In the genomic region with DNA sequence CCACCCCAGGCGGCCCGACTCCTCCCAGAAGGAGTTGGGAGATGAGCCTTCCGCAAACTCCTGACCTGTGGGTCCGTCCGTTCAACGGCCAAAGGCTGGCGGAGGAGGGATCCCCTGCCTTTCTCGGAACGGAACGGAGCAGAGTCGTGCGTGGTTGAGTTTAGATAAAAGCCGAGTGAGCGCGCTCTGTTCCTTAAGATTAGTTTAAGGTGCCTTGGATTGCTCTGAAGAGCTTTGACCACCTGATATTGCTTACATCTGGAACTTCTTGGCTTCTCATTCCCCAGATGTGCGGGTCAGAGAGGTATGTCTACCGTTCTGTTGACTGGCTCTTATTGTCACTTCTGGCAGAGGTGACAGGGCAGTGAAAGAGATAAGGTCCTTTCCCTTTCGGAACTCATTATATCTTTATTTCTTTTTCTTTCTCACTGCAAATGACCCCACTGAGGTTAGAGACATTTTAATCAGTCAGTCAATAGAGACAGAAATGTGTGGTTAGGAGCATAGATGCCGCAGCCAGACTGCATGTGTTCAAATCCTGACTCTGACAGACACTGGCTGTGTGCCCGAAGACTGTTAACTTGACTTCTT, we compare ENCODE assay signal across 8 cellular contexts. TPM values are rescaled to one million over a fixed set of nuclear protein-coding genes. Genes with fewer than 3 reads are reported as not detected.
A peak's percentile ranks its signal among the peaks of the same experiment; 100 is the strongest.
DNase-seq lines count a peak whose midpoint lies in the region; ATAC-seq, FAIRE-seq and TF ChIP-seq lines count a peak whose summit lies in the region.

A gene with protein sequence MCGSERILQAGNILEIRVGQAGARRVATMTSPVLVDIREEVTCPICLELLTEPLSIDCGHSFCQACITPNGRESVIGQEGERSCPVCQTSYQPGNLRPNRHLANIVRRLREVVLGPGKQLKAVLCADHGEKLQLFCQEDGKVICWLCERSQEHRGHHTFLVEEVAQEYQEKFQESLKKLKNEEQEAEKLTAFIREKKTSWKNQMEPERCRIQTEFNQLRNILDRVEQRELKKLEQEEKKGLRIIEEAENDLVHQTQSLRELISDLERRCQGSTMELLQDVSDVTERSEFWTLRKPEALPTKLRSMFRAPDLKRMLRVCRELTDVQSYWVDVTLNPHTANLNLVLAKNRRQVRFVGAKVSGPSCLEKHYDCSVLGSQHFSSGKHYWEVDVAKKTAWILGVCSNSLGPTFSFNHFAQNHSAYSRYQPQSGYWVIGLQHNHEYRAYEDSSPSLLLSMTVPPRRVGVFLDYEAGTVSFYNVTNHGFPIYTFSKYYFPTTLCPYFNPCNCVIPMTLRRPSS (plus strand): TSS at position 27 of the 591 bp plus-strand sequence. CDS start 261 bp downstream, at position 288.

- under 1% methylated on average over 20 of the region's 20 CpGs for WGBS in K562 (ENCODE audit: insufficient coverage, low coverage, missing lambda C conversion rate)
- WGBS in small intestine, 3 donors, result 7% methylated on average over 20 of the region's 20 CpGs

- H3K9ac ChIP-seq in HUES6 (ENCODE audit: low read length), result peak within 1 kb of the TSS; percentile 63
- peak within 1 kb of the TSS; percentile 35 to 74; a peak in 3 of 4 replicates for H3K9ac ChIP-seq in K562 (ENCODE audit: insufficient read depth in 1 of 2, low read depth in 2 of 2, low read length in 2 of 2)

- no peaks in the 10 kb centered on the region for H4K20me1 ChIP-seq in K562 (replicated peaks; ENCODE audit: control insufficient read depth, insufficient read depth, low read length)

- peaks cover 7% of the 10 kb centered on the region; the same call in 2 of the 3 replicates for H3K79me2 ChIP-seq in K562 (ENCODE audit: control insufficient read depth, insufficient read depth, low read length)

- H3K4me1 Mint-ChIP-seq in immature natural killer cell, result peaks cover 6 to 11% of the 10 kb centered on the region in 2 donors

- no peak for TF ChIP-seq POLR2A in K562 (conservative IDR thresholded peaks at IDR 0.05)

- H3K4me3 ChIP-seq in AG10803 (ENCODE audit: low read length), result peak within 1 kb of the TSS; percentile 61
- H3K4me3 ChIP-seq in HUES6 (ENCODE audit: low read depth, low read length), result peak within 1 kb of the TSS; percentile 75
- H3K4me3 ChIP-seq in K562, result peak within 1 kb of the TSS; percentile 36
- H3K4me3 ChIP-seq in small intestine (ENCODE audit: low read depth in 1 of 2, low read length in 2 of 2), result peak within 1 kb of the TSS in 1 of 2 donors; percentile 35

- DNase-seq in AG10803 (ENCODE audit: low read depth), result peak; percentile 50
- DNase-seq in K562 (ENCODE audit: extremely low read depth in 1 of 4, low spot score in 3 of 4), result peak; percentile 65 to 96 (median 76)
- peak in 1 of 3 donors; percentile 8 for DNase-seq in immature natural killer cell
- peak; percentile 61 for DNase-seq in small intestine
- no peak for DNase-seq in NCI-H187 treated with DMSO at 0.1 percent for 48 hours (lab: John Stamatoyannopoulos, UW)

- no peaks in the 10 kb centered on the region for H3K36me3 Mint-ChIP-seq in immature natural killer cell

- peak within 1 kb of the TSS; percentile 74 for H3K4me2 ChIP-seq in K562 (ENCODE audit: insufficient read depth, low read length)

- peak within 1 kb of the TSS; percentile 75 for H2AFZ ChIP-seq in K562 (ENCODE audit: low read depth, low read length)

- H3K4me3 Mint-ChIP-seq in immature natural killer cell, result peak within 1 kb of the TSS; percentile 75 to 95 (median 87)

- FAIRE-seq in K562 (lab: Jason Lieb, UNC), result peak; percentile 92
- FAIRE-seq in small intestine (lab: Jason Lieb, UNC), result no peak

- H3K27me3 Mint-ChIP-seq in immature natural killer cell (ENCODE audit: low read depth in 3 of 3), result peaks cover 0 to 8% (median 3%) of the 10 kb centered on the region in 3 donors

- no peak for TF ChIP-seq RAD21 in K562 (CRISPR knock-in tag; conservative IDR thresholded peaks at IDR 0.05 in 1 of 2, IDR thresholded peaks at IDR 0.05 in 1 of 2)

- no peaks in the 10 kb centered on the region for H3K9me3 Mint-ChIP-seq in immature natural killer cell

- H3K4me1 ChIP-seq in HUES6 (ENCODE audit: control insufficient read depth, insufficient read depth, low read length), result peaks cover 25% of the 10 kb centered on the region
- H3K4me1 ChIP-seq in K562 (replicated peaks in 1 of 2; ENCODE audit: control insufficient read depth in 2 of 2, insufficient read depth in 2 of 2, low read length in 2 of 2), result peaks cover 13 to 28% of the 10 kb centered on the region in 2 experiments; a peak in 4 of 5 replicates
- no peaks in the 10 kb centered on the region for H3K4me1 ChIP-seq in small intestine (ENCODE audit: control insufficient read depth in 2 of 2, insufficient read depth in 1 of 2, low read depth in 1 of 2, low read length in 1 of 2)

- no peak for TF ChIP-seq CTCF in AG10803 (conservative IDR thresholded peaks at IDR 0.05; ENCODE audit: low read length)
- TF ChIP-seq CTCF in K562 (IDR thresholded peaks at IDR 0.05 in 2 of 3, conservative IDR thresholded peaks at IDR 0.05 in 1 of 3; ENCODE audit: insufficient read depth in 2 of 3, low read depth in 1 of 3, low read length in 3 of 3), result no peak

- POLR2A ChIA-PET in K562 (lab: Yijun Ruan, JAX), result interaction anchor here (0.6 to 3.0 kb wide), 5 partner anchors 10 to 139 kb away, joined by 3 to 18 read pairs (median 4); a partner anchor contains a TSS

- ATAC-seq in GM19043 (IDR thresholded peaks at IDR 0.05; ENCODE audit: low read depth, unreplicated experiment) (peak; percentile 33), K562 (peak; percentile 89), GM18502 (IDR thresholded peaks at IDR 0.05; ENCODE audit: poor library complexity, unreplicated experiment) (no peak)

- H3K27me3 ChIP-seq in HUES6 (ENCODE audit: control insufficient read depth, insufficient read depth, low read length) (no peaks in the 10 kb centered on the region), K562 (ENCODE audit: control insufficient read depth in 2 of 2, insufficient read depth in 2 of 2, low read length in 2 of 2) (no peaks in the 10 kb centered on the region), small intestine (ENCODE audit: control insufficient read depth in 2 of 2, insufficient read depth in 2 of 2, low read length in 2 of 2) (no peaks in the 10 kb centered on the region)

- intact Hi-C loops in K562 (cut with micrococcal nuclease), result loop anchor here (5.0 to 10.0 kb wide), 4 partner anchors 92 to 469 kb away; a partner anchor contains a TSS

- H3K36me3 ChIP-seq in HUES6 (ENCODE audit: control insufficient read depth, insufficient read depth, low read length) (no peaks in the 10 kb centered on the region), K562 (ENCODE audit: control insufficient read depth, insufficient read depth, low read length) (no peaks in the 10 kb centered on the region; the same call in 1 of the 3 replicates), small intestine (ENCODE audit: control insufficient read depth in 2 of 2, insufficient read depth in 2 of 2, low read length in 2 of 2) (no peaks in the 10 kb centered on the region)

- CTCF ChIA-PET in K562 (lab: Yijun Ruan, JAX; ENCODE audit: low intra/inter-chr PET ratio), result no interaction called here

- TF ChIP-seq EP300 in K562 (IDR thresholded peaks at IDR 0.05; ENCODE audit: low read length), result peak; percentile 94

- H3K9me3 ChIP-seq in HUES6 (ENCODE audit: control insufficient read depth, insufficient read depth, low read depth, low read length) (no peaks in the 10 kb centered on the region), K562 (replicated peaks; ENCODE audit: control insufficient read depth, insufficient read depth, low read depth, low read length) (no peaks in the 10 kb centered on the region), small intestine (ENCODE audit: control insufficient read depth, low read depth) (no peaks in the 10 kb centered on the region)

- BruUV-seq in K562 (replicated peaks; lab: Mats Ljungman, UMichigan), result TSS peak; percentile 62

- H3K27ac ChIP-seq in HUES6 (ENCODE audit: low read depth, low read length) (peak within 1 kb of the TSS; percentile 70; the same call in 1 of the 2 replicates), K562 (ENCODE audit: extremely low read depth, low read depth, low read length) (peak within 1 kb of the TSS; percentile 77), small intestine (ENCODE audit: low read depth in 1 of 2, low read length in 1 of 2) (peak within 1 kb of the TSS in 1 of 2 donors; percentile 55)

- in situ Hi-C loops in K562 (cut with MboI), result no loop called here

- H3K27ac Mint-ChIP-seq in immature natural killer cell, result peak within 1 kb of the TSS in 4 of 6 donors; percentile 23 to 78 (median 60)

- no peaks in the 10 kb centered on the region for H3K9me1 ChIP-seq in K562 (ENCODE audit: control insufficient read depth, insufficient read depth, low read length)

RNA-seq across cellular contexts. Expression of the gene that starts here (rescaled TPM):
- total RNA-seq in K562 (2011; cell fraction: chromatin; rRNA removed; ENCODE audit: low replicate concordance), result 5.8 and 10.9 TPM in 2 replicates
- total RNA-seq in K562 (2011; cell fraction: nucleolus; rRNA removed), result 3.0 and 4.1 TPM in 2 replicates
- 5.3 and 7.7 TPM in 2 replicates for total RNA-seq in K562 (2011; cell fraction: nucleoplasm; rRNA removed)
- total RNA-seq in K562 (2014; rRNA removed), result 5.6 and 6.0 TPM in 2 replicates
- 7.4 and 7.6 TPM in 2 replicates for total RNA-seq in K562 (2014; rRNA removed; fragmentation: Illumina TruSeq; extraction: Trizol)
- total RNA-seq in K562 (2015; rRNA removed; fragmentation: Illumina TruSeq; extraction: Trizol), result 10.3 and 10.5 TPM in 2 replicates
- total RNA-seq in K562 (2021), result 6.7 and 7.2 TPM in 2 replicates
- polyA plus RNA-seq in K562 (2011; rRNA removed), result 7.7 and 9.5 TPM in 2 replicates
- 4.3 and 8.1 TPM in 2 replicates for polyA plus RNA-seq in K562 (2011; cell fraction: cytosol; rRNA removed)
- 6.9 and 10.1 TPM in 2 replicates for polyA plus RNA-seq in K562 (2011; cell fraction: nucleus; rRNA removed)
- polyA plus RNA-seq in K562 (2012), result 13.3 and 29.1 TPM in 2 replicates
- polyA plus RNA-seq in K562 (2014; fragmentation: Illumina TruSeq; extraction: Trizol), result 8.2 and 11.8 TPM in 2 replicates
- 1 to 10 TPM; 5.0 to 8.7 TPM for polyA plus RNA-seq in K562 (2014; fragmentation: Nextera tagmentation; extraction: Ambion mirVana)
- 9.8 and 9.9 TPM in 2 replicates for polyA plus RNA-seq in K562 (2014; rRNA removed)
- 3.2 and 4.6 TPM in 2 replicates for polyA minus RNA-seq in K562 (2011; rRNA and poly(A)+ RNA removed)
- polyA minus RNA-seq in K562 (2011; cell fraction: cytosol; rRNA and poly(A)+ RNA removed), result 3.4 and 3.6 TPM in 2 replicates
- 2.6 and 3.8 TPM in 2 replicates for polyA minus RNA-seq in K562 (2011; cell fraction: nucleus; rRNA and poly(A)+ RNA removed)
- polyA plus RNA-seq in immature natural killer cell, result not detected
- 1 to 10 TPM in 1 of 3 donors, under 1 TPM in 1, not detected in 1; 0.54 to 1.1 TPM for polyA plus RNA-seq in small intestine
